ENCODE assay signal across 21 cellular contexts in the genomic region with DNA sequence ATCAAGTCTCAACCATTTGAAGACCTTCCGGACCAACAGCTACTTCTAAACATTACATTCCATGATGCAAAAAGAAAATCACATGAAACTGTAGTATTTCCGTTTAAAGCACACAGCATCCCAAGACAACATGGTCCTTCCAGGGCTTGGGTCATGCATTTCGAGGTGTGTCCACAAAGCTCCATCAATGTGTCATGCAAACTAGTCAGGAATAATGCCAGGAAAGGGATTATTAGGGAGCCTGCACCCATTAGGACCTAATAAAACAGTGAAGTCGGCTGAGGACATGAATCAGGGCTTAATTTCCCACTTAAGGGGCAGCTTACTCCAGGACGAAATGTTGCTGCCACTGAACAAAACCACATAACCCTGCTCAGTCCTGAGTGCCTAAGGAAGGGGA.
"Had no signal": no experiment of that assay in that cellular context is flagged by ENCODE, and none has a peak within 500 bp of the region (broad histone marks: within the 10 kb centered on the region; RNA-seq: fewer than 3 reads in every experiment).

No MANE protein-coding gene starts in this region.

- DNase-seq: activated CD4-positive, alpha-beta memory T cell treated with anti-CD3 and anti-CD28 coated beads for 36 hours; activated CD4-positive, CD25-positive, alpha-beta regulatory T cell treated with anti-CD3 and anti-CD28 coated beads, Interleukin-2, amount 50 U/mL, for 72 hours; activated CD8-positive, alpha-beta memory T cell treated with anti-CD3 and anti-CD28 coated beads, Interleukin-2, amount 10 ng/mL, durations not matched to agents 7 days and 5 days; activated naive CD4-positive, alpha-beta T cell treated with anti-CD3 and anti-CD28 coated beads for 36 hours; effector CD8-positive, alpha-beta T cell; foreskin melanocyte; glutamatergic neuron; islet precursor cell; lower lobe of right lung; stimulated activated CD4-positive, alpha-beta T cell treated with anti-CD3 and anti-CD28 coated beads, Interleukin-4, amount 100 ng/mL, for 24 hours; stomach; T1000 had no signal

- H3K27me3 ChIP-seq: ascending aorta, breast epithelium, neutrophil, pancreas, stomach had no signal

- H3K4me3 ChIP-seq: ascending aorta, lower lobe of right lung, pancreas, SK-N-MC, stomach had no signal

- H3K36me3 ChIP-seq: ascending aorta, breast epithelium, lower lobe of right lung, neutrophil, pancreas had no signal

- H3K4me1 ChIP-seq: ascending aorta, breast epithelium, lower lobe of right lung had no signal

- H3K27me3 Mint-ChIP-seq: activated CD4-positive, alpha-beta memory T cell treated with anti-CD3 and anti-CD28 coated beads for 36 hours; activated CD8-positive, alpha-beta memory T cell treated with anti-CD3 and anti-CD28 coated beads, Interleukin-2, amount 10 ng/mL, durations not matched to agents 7 days and 5 days; dendritic cell treated with granulocyte-macrophage colony-stimulating factor and Interleukin-4, amounts not matched to agents 40 ng/mL and 50 ng/mL, for 4 days; natural killer cell treated with Interleukin-12 subunit alpha and Interleukin-12 subunit beta and Interleukin-15 and Interleukin-18, amount 100 ng/mL, for 72 hours had no signal

- H3K9me3 ChIP-seq: ascending aorta, breast epithelium, lower lobe of right lung, neutrophil, pancreas, stomach had no signal

- H3K27ac Mint-ChIP-seq: activated naive CD4-positive, alpha-beta T cell treated with anti-CD3 and anti-CD28 coated beads for 36 hours; dendritic cell treated with granulocyte-macrophage colony-stimulating factor and Interleukin-4, amounts not matched to agents 40 ng/mL and 50 ng/mL, for 4 days had no signal

- ATAC-seq: activated CD8-positive, alpha-beta memory T cell treated with anti-CD3 and anti-CD28 coated beads, Interleukin-2, amount 10 ng/mL, durations not matched to agents 7 days and 5 days; lower lobe of right lung; natural killer cell treated with Interleukin-12 subunit alpha and Interleukin-12 subunit beta and Interleukin-15 and Interleukin-18, amount 100 ng/mL, for 72 hours; sciatic nerve; stimulated activated effector memory CD8-positive, alpha-beta T cell treated with anti-CD3 and anti-CD28 coated beads, Interleukin-12 subunit alpha, Interleukin-12 subunit beta, amount 100 ng/mL, for 72 hours had no signal

- H3K27ac ChIP-seq: ascending aorta, lower lobe of right lung, neutrophil, pancreas, SK-N-MC had no signal

- H3K4me3 Mint-ChIP-seq: activated CD4-positive, alpha-beta memory T cell treated with anti-CD3 and anti-CD28 coated beads for 36 hours; activated CD8-positive, alpha-beta memory T cell treated with anti-CD3 and anti-CD28 coated beads, Interleukin-2, amount 10 ng/mL, durations not matched to agents 7 days and 5 days; activated naive CD4-positive, alpha-beta T cell treated with anti-CD3 and anti-CD28 coated beads for 36 hours; dendritic cell treated with granulocyte-macrophage colony-stimulating factor and Interleukin-4, amounts not matched to agents 40 ng/mL and 50 ng/mL, for 4 days had no signal

- H3K9me3 Mint-ChIP-seq: activated CD4-positive, alpha-beta memory T cell treated with anti-CD3 and anti-CD28 coated beads for 36 hours; activated naive CD4-positive, alpha-beta T cell treated with anti-CD3 and anti-CD28 coated beads for 36 hours; dendritic cell treated with granulocyte-macrophage colony-stimulating factor and Interleukin-4, amounts not matched to agents 40 ng/mL and 50 ng/mL, for 4 days; natural killer cell treated with Interleukin-12 subunit alpha and Interleukin-12 subunit beta and Interleukin-15 and Interleukin-18, amount 100 ng/mL, for 72 hours; stimulated activated effector memory CD8-positive, alpha-beta T cell treated with anti-CD3 and anti-CD28 coated beads, Interleukin-12 subunit alpha, Interleukin-12 subunit beta, amount 100 ng/mL, for 72 hours had no signal
